29 cellular contexts compared by ENCODE assay signal in the genomic region with DNA sequence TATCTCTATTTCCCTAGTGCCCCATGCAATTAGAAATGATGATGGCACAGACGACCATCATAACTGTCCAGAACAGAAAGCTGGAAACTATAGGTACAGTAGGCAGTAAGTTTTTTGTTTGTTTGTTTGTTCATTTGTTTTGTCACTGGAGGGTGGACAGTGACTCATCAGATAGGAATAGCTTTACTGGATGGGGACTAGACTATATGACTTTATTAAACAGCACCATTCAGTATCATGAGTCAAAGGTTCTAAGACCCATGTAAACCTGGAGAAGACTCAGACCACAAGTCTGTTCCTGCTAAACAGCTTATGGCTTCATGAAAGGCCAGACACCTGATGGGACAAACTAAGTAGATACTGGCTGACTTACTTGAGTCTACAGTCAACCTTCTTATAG. TPM values are rescaled to one million over a fixed set of nuclear protein-coding genes. Genes with fewer than 3 reads are reported as not detected.
"Had no signal": no experiment of that assay in that cellular context is flagged by ENCODE, and none has a peak within 500 bp of the region (broad histone marks: within the 10 kb centered on the region; RNA-seq: fewer than 3 reads in every experiment).

No MANE protein-coding gene starts in this region.

- H3K27me3 Mint-ChIP-seq: stimulated activated memory B cell treated with anti-CD40 and anti-IgM and Interleukin-4, amounts not matched to agents 10 μg/mL and 1 μg/mL and 100 μg/mL, for 72 hours; type B pancreatic cell had no signal

- H3K36me3 Mint-ChIP-seq: naive thymus-derived CD8-positive, alpha-beta T cell; stimulated activated memory B cell treated with anti-CD40 and anti-IgM and Interleukin-4, amounts not matched to agents 10 μg/mL and 1 μg/mL and 100 μg/mL, for 72 hours; type B pancreatic cell had no signal

- FAIRE-seq: keratinocyte had no signal

- H3K27ac Mint-ChIP-seq: naive thymus-derived CD8-positive, alpha-beta T cell; nephron progenitor cell; stimulated activated memory B cell treated with anti-CD40 and anti-IgM and Interleukin-4, amounts not matched to agents 10 μg/mL and 1 μg/mL and 100 μg/mL, for 72 hours; type B pancreatic cell had no signal

- H3K27ac ChIP-seq: dorsolateral prefrontal cortex, epithelial cell of prostate, gastrocnemius medialis, lower lobe of right lung, psoas muscle, sigmoid colon, spleen, testis, tibial artery had no signal

- H3K4me1 Mint-ChIP-seq: naive thymus-derived CD8-positive, alpha-beta T cell; stimulated activated memory B cell treated with anti-CD40 and anti-IgM and Interleukin-4, amounts not matched to agents 10 μg/mL and 1 μg/mL and 100 μg/mL, for 72 hours had no signal

- H3K9me3 Mint-ChIP-seq: naive thymus-derived CD8-positive, alpha-beta T cell; stimulated activated memory B cell treated with anti-CD40 and anti-IgM and Interleukin-4, amounts not matched to agents 10 μg/mL and 1 μg/mL and 100 μg/mL, for 72 hours; type B pancreatic cell had no signal

- H3K4me3 ChIP-seq: dorsolateral prefrontal cortex, gastrocnemius medialis, lower lobe of right lung, psoas muscle, sigmoid colon, spleen, testis, tibial artery had no signal

- H3K4me3 Mint-ChIP-seq: naive thymus-derived CD8-positive, alpha-beta T cell; nephron progenitor cell; stimulated activated memory B cell treated with anti-CD40 and anti-IgM and Interleukin-4, amounts not matched to agents 10 μg/mL and 1 μg/mL and 100 μg/mL, for 72 hours; type B pancreatic cell had no signal

- H3K36me3 ChIP-seq: gastrocnemius medialis, lower lobe of right lung, sigmoid colon, spleen, tibial artery had no signal

- DNase-seq: dorsolateral prefrontal cortex; effector CD4-positive, alpha-beta T cell; foreskin fibroblast; gastrocnemius medialis; head of caudate nucleus; left ventricle myocardium superior; lower lobe of right lung; naive thymus-derived CD8-positive, alpha-beta T cell; nephron progenitor cell; nucleus accumbens; psoas muscle; right cardiac atrium; sigmoid colon; spleen; stimulated activated CD4-positive, alpha-beta T cell treated with anti-CD3 and anti-CD28 coated beads, Interleukin-4, amount 100 ng/mL, for 4 hours; stimulated activated naive CD8-positive, alpha-beta T cell treated with anti-CD3 and anti-CD28 coated beads, Interleukin-15, Interleukin-2, amounts not matched to agents 100 U/mL and 50 U/mL, for 24 hours; substantia nigra; testis; tibial artery had no signal

- H3K9me3 ChIP-seq: gastrocnemius medialis, lower lobe of right lung, psoas muscle, sigmoid colon, spleen, testis, tibial artery had no signal

- ATAC-seq: esophagus mucosa; gastrocnemius medialis; left ventricle myocardium superior; lower lobe of right lung; naive thymus-derived CD8-positive, alpha-beta T cell; right cardiac atrium; stimulated activated memory B cell treated with anti-CD40 and anti-IgM and Interleukin-4, amounts not matched to agents 10 μg/mL and 1 μg/mL and 100 μg/mL, for 72 hours; stimulated activated naive CD8-positive, alpha-beta T cell treated with anti-CD3 and anti-CD28 coated beads, Interleukin-15, Interleukin-2, amounts not matched to agents 100 U/mL and 50 U/mL, for 24 hours had no signal

- H3K27me3 ChIP-seq: gastrocnemius medialis, sigmoid colon, testis, tibial artery had no signal

- H3K4me1 ChIP-seq: gastrocnemius medialis, sigmoid colon, testis had no signal

RNA-seq across cellular contexts. Expression of a gene that starts 38.4 kb away (rescaled TPM):
- total RNA-seq: esophagus mucosa; gastrocnemius medialis; glomerular endothelial cell; left ventricle myocardium superior; lower lobe of right lung; mesenteric fat pad; naive thymus-derived CD8-positive, alpha-beta T cell; osteocyte; renal cortical epithelial cell; right cardiac atrium; skeletal muscle tissue; spleen had no signal
- polyA plus RNA-seq: naive thymus-derived CD8-positive, alpha-beta T cell; right cardiac atrium; spleen had no signal
